In genomic region chr9:82805027-82805426, GRCh38 we compare ENCODE assay signal across 22 cellular contexts.
DNase-seq lines count a peak whose midpoint lies in the region; ATAC-seq and TF ChIP-seq lines count a peak whose summit lies in the region.
"Had no signal": no experiment of that assay in that cellular context is flagged by ENCODE, and none has a peak within 500 bp of the region (broad histone marks: within the 10 kb centered on the region; RNA-seq: fewer than 3 reads in every experiment).

No MANE protein-coding gene starts in this region.

- no peak overlapping the region for H3K27ac ChIP-seq in DND-41 (ENCODE audit: low read length)
- H3K27ac ChIP-seq in OCI-LY3 (ENCODE audit: low read length), result no peak overlapping the region
- H3K27ac ChIP-seq: skin epidermis, thoracic aorta had no signal

- no peak overlapping the region for H3K4me2 ChIP-seq in DND-41 (ENCODE audit: insufficient read depth, low read length)
- no peak overlapping the region for H3K4me2 ChIP-seq in OCI-LY3 (ENCODE audit: low read length)

- ATAC-seq in DND-41 (ENCODE audit: insufficient read depth, low read depth) (no peak), left colon (peak; percentile 35), HG03354 (IDR thresholded peaks at IDR 0.05; ENCODE audit: poor library complexity, severe bottlenecking, unreplicated experiment) (no peak)
- ATAC-seq: esophagus mucosa, HepG2 had no signal

- H3K9me3 ChIP-seq in DND-41 (ENCODE audit: insufficient read depth, low read length, severe bottlenecking) (no peaks in the 10 kb centered on the region), OCI-LY3 (ENCODE audit: insufficient read depth, low read length) (no peaks in the 10 kb centered on the region)
- H3K9me3 ChIP-seq: thoracic aorta had no signal

- intact Hi-C loops in left colon (cut with DNase I, micrococcal nuclease), result no loop called here

- no peaks in the 10 kb centered on the region for H3K36me3 ChIP-seq in DND-41 (ENCODE audit: insufficient read depth, low read length)
- H3K36me3 ChIP-seq in OCI-LY3 (replicated peaks; ENCODE audit: low read depth, low read length), result no peaks in the 10 kb centered on the region
- H3K36me3 ChIP-seq: thoracic aorta had no signal

- H3K79me2 ChIP-seq in DND-41 (ENCODE audit: insufficient read depth, low read length) (no peaks in the 10 kb centered on the region), OCI-LY3 (ENCODE audit: low read length) (no peaks in the 10 kb centered on the region)

- no peaks in the 10 kb centered on the region for H3K27me3 ChIP-seq in DND-41 (ENCODE audit: insufficient read depth, low read length, poor library complexity)
- no peaks in the 10 kb centered on the region for H3K27me3 ChIP-seq in OCI-LY3 (ENCODE audit: low read depth, low read length)

- H3K4me3 ChIP-seq in DND-41 (ENCODE audit: low read depth in 1 of 2, low read length in 2 of 2) (no peak overlapping the region), LNCaP clone FGC (ENCODE audit: low read depth, low read length) (no peak overlapping the region), OCI-LY3 (ENCODE audit: low read length) (no peak overlapping the region)
- H3K4me3 ChIP-seq: skin epidermis, thoracic aorta had no signal

- no peak overlapping the region for H3K9ac ChIP-seq in DND-41 (ENCODE audit: low read depth, low read length)
- H3K9ac ChIP-seq in OCI-LY3 (ENCODE audit: low read length), result no peak overlapping the region

- DNase-seq in DND-41 (no peak), LNCaP clone FGC (ENCODE audit: low read depth) (no peak), left colon (no peak), NCI-H1436 treated with DMSO at 0.1 percent for 48 hours (lab: John Stamatoyannopoulos, UW) (no peak), HUDEP-2 (lab: John Stamatoyannopoulos, UW; ENCODE audit: unreplicated experiment in 76 of 76) (no peak)
- DNase-seq: activated CD8-positive, alpha-beta memory T cell treated with anti-CD3 and anti-CD28 coated beads, Interleukin-2, amount 50 U/mL, for 48 hours; activated naive CD8-positive, alpha-beta T cell treated with anti-CD3 and anti-CD28 coated beads for 36 hours; AML-193; cerebellar nuclear complex; effector CD8-positive, alpha-beta T cell; EL; hypothalamus; NCI-H1417 treated with DMSO at 0.1 percent for 48 hours; NCI-H774; stimulated activated CD4-positive, alpha-beta T cell treated with anti-CD3 and anti-CD28 coated beads, Interleukin-2, amount 100 ng/mL, for 48 hours; stimulated activated naive CD4-positive, alpha-beta T cell treated with Interleukin-2 at 50 U/mL for 16 hours had no signal

- TF ChIP-seq CTCF in DND-41 (IDR thresholded peaks at IDR 0.05; ENCODE audit: borderline replicate concordance, extremely low read depth, low read length, poor library complexity, severe bottlenecking) (peak; percentile 8), LNCaP clone FGC (IDR thresholded peaks at IDR 0.05; ENCODE audit: control insufficient read depth, extremely low read depth, insufficient read depth) (peak; percentile 63), OCI-LY3 (IDR thresholded peaks at IDR 0.05; ENCODE audit: low read depth, low read length) (0 out of 2 replicates have a peak, but pooled peaks have one; percentile 15)

- no peak overlapping the region for H2AFZ ChIP-seq in DND-41 (ENCODE audit: low read depth, low read length)
- H2AFZ ChIP-seq in OCI-LY3 (ENCODE audit: low read depth, low read length), result no peak overlapping the region

- no peaks in the 10 kb centered on the region for H4K20me1 ChIP-seq in DND-41 (ENCODE audit: insufficient read depth, low read length)
- no peaks in the 10 kb centered on the region for H4K20me1 ChIP-seq in OCI-LY3 (ENCODE audit: insufficient read depth, low read length)

- H3K4me1 ChIP-seq in DND-41 (ENCODE audit: insufficient read depth, low read length) (peaks cover 8% of the 10 kb centered on the region), OCI-LY3 (ENCODE audit: low read length) (no peaks in the 10 kb centered on the region)

Comparison
In these comparisons a context has a peak if more than half of its experiments do, and no peak if none do; other contexts are left out.
1. CTCF ChIP-seq: peak in every context shown above with its lines; median percentile 63 in LNCaP clone FGC; 15 in OCI-LY3; 8 in DND-41.